Comparison of ENCODE assay signal across 8 cellular contexts in genomic region chr22:36387914-36388864, GRCh38. TPM values are rescaled to one million over a fixed set of nuclear protein-coding genes. Genes with fewer than 3 reads are reported as not detected.
A peak's percentile ranks its signal among the peaks of the same experiment; 100 is the strongest.
DNase-seq lines count a peak whose midpoint lies in the region; ATAC-seq and TF ChIP-seq lines count a peak whose summit lies in the region.

Gene MYH9 (minus strand): TSS chr22:36387967. CDS start chr22:36349236, 38,731 bp downstream.

- H3K27ac ChIP-seq in KMS-11 (peak within 1 kb of the TSS; percentile 70), Peyer's patch (peak within 1 kb of the TSS; percentile 99 to 100 (median 99)), esophagus (ENCODE audit: low read depth in 2 of 2, low read length in 1 of 2) (peak within 1 kb of the TSS; percentile 98 to 100)

- peak; percentile 65 for ATAC-seq in GM21723 (IDR thresholded peaks at IDR 0.05; ENCODE audit: unreplicated experiment)

- peak within 1 kb of the TSS; percentile 72 for H2AFZ ChIP-seq in KMS-11 (ENCODE audit: low read depth)

- H3K4me2 ChIP-seq in KMS-11 = peak within 1 kb of the TSS; percentile 98

- DNase-seq in DMS53 (lab: John Stamatoyannopoulos, UW) = peak; percentile 95
- peak; percentile 100 for DNase-seq in Peyer's patch
- peak; percentile 100 for DNase-seq in activated T-cell treated with anti-CD3 and anti-CD28 coated beads, Interleukin-2, amount 50 U/mL, for 48 hours
- peak; percentile 95 to 96 for DNase-seq in stimulated activated CD8-positive, alpha-beta memory T cell treated with anti-CD3 and anti-CD28 coated beads, Interleukin-7, amount 100 ng/mL, for 1 hour (ENCODE audit: low read depth in 2 of 2)

- H3K9me3 ChIP-seq in Peyer's patch = no peaks in the 10 kb centered on the region
- no peaks in the 10 kb centered on the region for H3K9me3 ChIP-seq in esophagus (ENCODE audit: control insufficient read depth in 2 of 2, insufficient read depth in 1 of 2, low read depth in 1 of 2, low read length in 1 of 2)
- no peaks in the 10 kb centered on the region for H3K9me3 ChIP-seq in mucosa of stomach (ENCODE audit: control insufficient read depth, low read length)

- H3K27me3 ChIP-seq in KMS-11 (ENCODE audit: insufficient read depth, low read depth) = no peaks in the 10 kb centered on the region
- no peaks in the 10 kb centered on the region for H3K27me3 ChIP-seq in Peyer's patch
- no peaks in the 10 kb centered on the region for H3K27me3 ChIP-seq in esophagus (ENCODE audit: control insufficient read depth in 1 of 2, insufficient read depth in 2 of 2, low read length in 2 of 2)
- no peaks in the 10 kb centered on the region for H3K27me3 ChIP-seq in mucosa of stomach (ENCODE audit: control insufficient read depth, insufficient read depth, low read length)

- H3K4me3 ChIP-seq in KMS-11 (IDR thresholded peaks at IDR 0.05; ENCODE audit: insufficient read depth, low read depth, low read length) (no peak within 1 kb of the TSS), Peyer's patch (peak within 1 kb of the TSS; percentile 83 to 100 (median 96)), esophagus (ENCODE audit: low read depth in 1 of 2, low read length in 2 of 2) (peak within 1 kb of the TSS; percentile 69 to 97), mucosa of stomach (ENCODE audit: low read length) (peak within 1 kb of the TSS; percentile 72)

- no peaks in the 10 kb centered on the region for H4K20me1 ChIP-seq in KMS-11 (ENCODE audit: insufficient read depth)

- TF ChIP-seq POLR2A in Peyer's patch (IDR thresholded peaks at IDR 0.05) = peak; percentile 98 to 99

- H3K79me2 ChIP-seq in KMS-11 (ENCODE audit: insufficient read depth, low read depth) = peaks cover 37% of the 10 kb centered on the region

- no peaks in the 10 kb centered on the region for H3K36me3 ChIP-seq in KMS-11 (ENCODE audit: insufficient read depth)
- H3K36me3 ChIP-seq in Peyer's patch = no peaks in the 10 kb centered on the region
- no peaks in the 10 kb centered on the region for H3K36me3 ChIP-seq in esophagus (ENCODE audit: control insufficient read depth in 2 of 2, insufficient read depth in 2 of 2, low read length in 1 of 2)
- H3K36me3 ChIP-seq in mucosa of stomach (ENCODE audit: control insufficient read depth, insufficient read depth, low read length) = no peaks in the 10 kb centered on the region

- TF ChIP-seq CTCF in KMS-11 (conservative IDR thresholded peaks at IDR 0.05; ENCODE audit: low read depth, low read length) (no peak), Peyer's patch (IDR thresholded peaks at IDR 0.05) (peak in 2 of 6 experiments; percentile 5 to 23)

- H3K9ac ChIP-seq in KMS-11 (peak within 1 kb of the TSS; percentile 77), mucosa of stomach (ENCODE audit: low read length) (peak within 1 kb of the TSS; percentile 95)

- WGBS in esophagus, 2 donors = 2 to 4% methylated on average over 48 to 55 of the region's 55 CpGs

- H3K4me1 ChIP-seq in KMS-11 (ENCODE audit: low read depth, poor library complexity, severe bottlenecking) (peaks cover 30% of the 10 kb centered on the region), Peyer's patch (peaks cover 0 to 24% (median 9%) of the 10 kb centered on the region in 4 donors), esophagus (ENCODE audit: control insufficient read depth in 2 of 2, insufficient read depth in 2 of 2, low read length in 1 of 2) (peaks cover 0 to 4% of the 10 kb centered on the region in 2 donors), mucosa of stomach (ENCODE audit: control insufficient read depth, insufficient read depth, low read length) (peaks cover 35% of the 10 kb centered on the region)

RNA-seq across cellular contexts. Expression of gene MYH9, which starts in this region (rescaled TPM):
- 100 to 1,000 TPM; 337 to 553 (median 433) TPM for total RNA-seq in Peyer's patch
- polyA plus RNA-seq in esophagus = 100 to 1,000 TPM; 107 to 114 TPM
